1 cellular context compared by ENCODE assay signal in genomic region chr13:26253787-26254582, GRCh38.
TF ChIP-seq lines count a peak whose summit lies in the region.

CDK8 (plus strand) TSS chr13:26254129; CDS start chr13:26254642, 513 bp downstream.

TF ChIP-seq in GM12878, 131 proteins besides CTCF, POLR2A, EP300 and RAD21 (continued from another document and continues in another):
- TF ChIP-seq, protein P1, sequence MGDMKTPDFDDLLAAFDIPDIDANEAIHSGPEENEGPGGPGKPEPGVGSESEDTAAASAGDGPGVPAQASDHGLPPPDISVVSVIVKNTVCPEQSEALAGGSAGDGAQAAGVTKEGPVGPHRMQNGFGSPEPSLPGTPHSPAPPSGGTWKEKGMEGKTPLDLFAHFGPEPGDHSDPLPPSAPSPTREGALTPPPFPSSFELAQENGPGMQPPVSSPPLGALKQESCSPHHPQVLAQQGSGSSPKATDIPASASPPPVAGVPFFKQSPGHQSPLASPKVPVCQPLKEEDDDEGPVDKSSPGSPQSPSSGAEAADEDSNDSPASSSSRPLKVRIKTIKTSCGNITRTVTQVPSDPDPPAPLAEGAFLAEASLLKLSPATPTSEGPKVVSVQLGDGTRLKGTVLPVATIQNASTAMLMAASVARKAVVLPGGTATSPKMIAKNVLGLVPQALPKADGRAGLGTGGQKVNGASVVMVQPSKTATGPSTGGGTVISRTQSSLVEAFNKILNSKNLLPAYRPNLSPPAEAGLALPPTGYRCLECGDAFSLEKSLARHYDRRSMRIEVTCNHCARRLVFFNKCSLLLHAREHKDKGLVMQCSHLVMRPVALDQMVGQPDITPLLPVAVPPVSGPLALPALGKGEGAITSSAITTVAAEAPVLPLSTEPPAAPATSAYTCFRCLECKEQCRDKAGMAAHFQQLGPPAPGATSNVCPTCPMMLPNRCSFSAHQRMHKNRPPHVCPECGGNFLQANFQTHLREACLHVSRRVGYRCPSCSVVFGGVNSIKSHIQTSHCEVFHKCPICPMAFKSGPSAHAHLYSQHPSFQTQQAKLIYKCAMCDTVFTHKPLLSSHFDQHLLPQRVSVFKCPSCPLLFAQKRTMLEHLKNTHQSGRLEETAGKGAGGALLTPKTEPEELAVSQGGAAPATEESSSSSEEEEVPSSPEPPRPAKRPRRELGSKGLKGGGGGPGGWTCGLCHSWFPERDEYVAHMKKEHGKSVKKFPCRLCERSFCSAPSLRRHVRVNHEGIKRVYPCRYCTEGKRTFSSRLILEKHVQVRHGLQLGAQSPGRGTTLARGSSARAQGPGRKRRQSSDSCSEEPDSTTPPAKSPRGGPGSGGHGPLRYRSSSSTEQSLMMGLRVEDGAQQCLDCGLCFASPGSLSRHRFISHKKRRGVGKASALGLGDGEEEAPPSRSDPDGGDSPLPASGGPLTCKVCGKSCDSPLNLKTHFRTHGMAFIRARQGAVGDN (IDR thresholded peaks at IDR 0.05), result no peak
- TF ChIP-seq ZBTB4 (CRISPR knock-in tag; IDR thresholded peaks at IDR 0.05) (no peak), STAT1 (conservative IDR thresholded peaks at IDR 0.05) (no peak; the same call in 1 of the 2 replicates), RELB (IDR thresholded peaks at IDR 0.05; ENCODE audit: low read depth) (no peak), CBX5 (IDR thresholded peaks at IDR 0.05; ENCODE audit: low read depth) (no peak), ZZZ3 (IDR thresholded peaks at IDR 0.05; ENCODE audit: control insufficient read depth, insufficient read length, low read depth) (no peak), NFYA (IDR thresholded peaks at IDR 0.05; ENCODE audit: borderline replicate concordance, low read depth, low read length) (no peak), JUNB (IDR thresholded peaks at IDR 0.05) (no peak), RB1 (IDR thresholded peaks at IDR 0.05; ENCODE audit: borderline replicate concordance) (peak; percentile 72; the same call in 1 of the 2 replicates), HDAC6 (IDR thresholded peaks at IDR 0.05; ENCODE audit: unreplicated experiment) (no peak), MLLT1 (IDR thresholded peaks at IDR 0.05) (no peak; the same call in 1 of the 2 replicates), RCOR1 (conservative IDR thresholded peaks at IDR 0.05; ENCODE audit: low read depth, low read length) (no peak), WRNIP1 (IDR thresholded peaks at IDR 0.05; ENCODE audit: borderline replicate concordance, low read depth, low read length) (no peak), BCLAF1 (IDR thresholded peaks at IDR 0.05) (no peak), CEBPZ (IDR thresholded peaks at IDR 0.05; ENCODE audit: low read depth, low read length) (no peak), YY1 (IDR thresholded peaks at IDR 0.05; ENCODE audit: low read depth, low read length) (peak; percentile 78), SMAD1 (IDR thresholded peaks at IDR 0.05; ENCODE audit: low read depth, partially characterized antibody) (no peak), HDGF (IDR thresholded peaks at IDR 0.05) (peak; percentile 70; the same call in 1 of the 2 replicates), BMI1 (IDR thresholded peaks at IDR 0.05; ENCODE audit: borderline replicate concordance) (no peak), ZSCAN29 (IDR thresholded peaks at IDR 0.05) (no peak), SUPT20H (IDR thresholded peaks at IDR 0.05; ENCODE audit: borderline replicate concordance, control insufficient read depth, low read depth, low read length) (no peak), FOS (IDR thresholded peaks at IDR 0.05; ENCODE audit: borderline replicate concordance, extremely low read depth, insufficient read length) (no peak), TARDBP (IDR thresholded peaks at IDR 0.05; ENCODE audit: borderline replicate concordance) (peak; percentile 94), SREBF2 (IDR thresholded peaks at IDR 0.05; ENCODE audit: low read length) (no peak), POLR2AphosphoS2 (IDR thresholded peaks at IDR 0.05; ENCODE audit: low read depth, low read length) (peak; percentile 47; the same call in 1 of the 2 replicates), HSF1 (IDR thresholded peaks at IDR 0.05; ENCODE audit: low read depth, low read length) (peak; percentile 86; the same call in 1 of the 2 replicates), TBL1XR1 (IDR thresholded peaks at IDR 0.05; ENCODE audit: low read depth, low read length) (no peak)
- TF ChIP-seq, protein P2, sequence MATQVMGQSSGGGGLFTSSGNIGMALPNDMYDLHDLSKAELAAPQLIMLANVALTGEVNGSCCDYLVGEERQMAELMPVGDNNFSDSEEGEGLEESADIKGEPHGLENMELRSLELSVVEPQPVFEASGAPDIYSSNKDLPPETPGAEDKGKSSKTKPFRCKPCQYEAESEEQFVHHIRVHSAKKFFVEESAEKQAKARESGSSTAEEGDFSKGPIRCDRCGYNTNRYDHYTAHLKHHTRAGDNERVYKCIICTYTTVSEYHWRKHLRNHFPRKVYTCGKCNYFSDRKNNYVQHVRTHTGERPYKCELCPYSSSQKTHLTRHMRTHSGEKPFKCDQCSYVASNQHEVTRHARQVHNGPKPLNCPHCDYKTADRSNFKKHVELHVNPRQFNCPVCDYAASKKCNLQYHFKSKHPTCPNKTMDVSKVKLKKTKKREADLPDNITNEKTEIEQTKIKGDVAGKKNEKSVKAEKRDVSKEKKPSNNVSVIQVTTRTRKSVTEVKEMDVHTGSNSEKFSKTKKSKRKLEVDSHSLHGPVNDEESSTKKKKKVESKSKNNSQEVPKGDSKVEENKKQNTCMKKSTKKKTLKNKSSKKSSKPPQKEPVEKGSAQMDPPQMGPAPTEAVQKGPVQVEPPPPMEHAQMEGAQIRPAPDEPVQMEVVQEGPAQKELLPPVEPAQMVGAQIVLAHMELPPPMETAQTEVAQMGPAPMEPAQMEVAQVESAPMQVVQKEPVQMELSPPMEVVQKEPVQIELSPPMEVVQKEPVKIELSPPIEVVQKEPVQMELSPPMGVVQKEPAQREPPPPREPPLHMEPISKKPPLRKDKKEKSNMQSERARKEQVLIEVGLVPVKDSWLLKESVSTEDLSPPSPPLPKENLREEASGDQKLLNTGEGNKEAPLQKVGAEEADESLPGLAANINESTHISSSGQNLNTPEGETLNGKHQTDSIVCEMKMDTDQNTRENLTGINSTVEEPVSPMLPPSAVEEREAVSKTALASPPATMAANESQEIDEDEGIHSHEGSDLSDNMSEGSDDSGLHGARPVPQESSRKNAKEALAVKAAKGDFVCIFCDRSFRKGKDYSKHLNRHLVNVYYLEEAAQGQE (IDR thresholded peaks at IDR 0.05; ENCODE audit: low read depth, low read length), result no peak
- TF ChIP-seq, protein P3, sequence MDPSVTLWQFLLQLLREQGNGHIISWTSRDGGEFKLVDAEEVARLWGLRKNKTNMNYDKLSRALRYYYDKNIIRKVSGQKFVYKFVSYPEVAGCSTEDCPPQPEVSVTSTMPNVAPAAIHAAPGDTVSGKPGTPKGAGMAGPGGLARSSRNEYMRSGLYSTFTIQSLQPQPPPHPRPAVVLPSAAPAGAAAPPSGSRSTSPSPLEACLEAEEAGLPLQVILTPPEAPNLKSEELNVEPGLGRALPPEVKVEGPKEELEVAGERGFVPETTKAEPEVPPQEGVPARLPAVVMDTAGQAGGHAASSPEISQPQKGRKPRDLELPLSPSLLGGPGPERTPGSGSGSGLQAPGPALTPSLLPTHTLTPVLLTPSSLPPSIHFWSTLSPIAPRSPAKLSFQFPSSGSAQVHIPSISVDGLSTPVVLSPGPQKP (IDR thresholded peaks at IDR 0.05; ENCODE audit: low read depth, low read length), result no peak; the same call in 1 of the 2 replicates
